Comparison of ENCODE assay signal across 8 cellular contexts in the genomic region with DNA sequence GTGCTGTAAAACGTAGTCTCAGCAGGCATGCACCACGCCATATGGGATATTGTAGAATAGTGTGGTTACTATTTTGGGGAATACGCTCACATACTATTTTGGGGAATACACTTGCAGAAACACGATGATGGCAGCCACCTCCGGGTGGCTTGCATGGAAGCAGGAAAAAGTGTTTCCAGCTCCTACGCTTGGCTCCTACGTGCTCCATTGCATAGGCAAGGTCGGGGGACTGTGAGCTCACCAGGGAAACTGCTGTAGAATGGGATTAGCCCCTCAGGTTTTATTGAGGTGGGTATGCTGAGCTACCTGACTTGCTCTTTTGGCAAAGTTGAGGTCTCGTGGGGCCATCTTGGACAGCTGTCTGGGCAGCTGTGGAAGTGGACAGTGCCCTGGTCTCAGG.
"Had no signal": no experiment of that assay in that cellular context is flagged by ENCODE, and none has a peak within 500 bp of the region (broad histone marks: within the 10 kb centered on the region; RNA-seq: fewer than 3 reads in every experiment).

No MANE protein-coding gene starts in this region.

- ATAC-seq: HCT116, HepG2 had no signal

- H3K4me3 ChIP-seq: GM23248, HAP-1 had no signal

- H3K4me1 ChIP-seq: HAP-1 had no signal

- H3K9me3 ChIP-seq: HAP-1 had no signal

- H3K27ac ChIP-seq: GM23248, HL-60 had no signal

- H3K36me3 ChIP-seq: HAP-1 had no signal

- DNase-seq: GM23248, GOT3, H7, HFFc6 had no signal

- H2AFZ ChIP-seq: GM23248 had no signal
